Comparison of ENCODE assay signal across 9 cellular contexts in genomic region chr3:15861163-15861562, GRCh38.
DNase-seq lines count a peak whose midpoint lies in the region; ATAC-seq and TF ChIP-seq lines count a peak whose summit lies in the region.
"Had no signal": no experiment of that assay in that cellular context is flagged by ENCODE, and none has a peak within 500 bp of the region (broad histone marks: within the 10 kb centered on the region; RNA-seq: fewer than 3 reads in every experiment).

No MANE protein-coding gene starts in this region.

- no peak for TF ChIP-seq CTCF in OCI-LY1 (IDR thresholded peaks at IDR 0.05; ENCODE audit: low read length)
- no peak for TF ChIP-seq CTCF in colonic mucosa (IDR thresholded peaks at IDR 0.05)
- TF ChIP-seq CTCF in parathyroid adenoma (IDR thresholded peaks at IDR 0.05): no peak

- no peaks in the 10 kb centered on the region for H4K20me1 ChIP-seq in OCI-LY1 (ENCODE audit: insufficient read depth, low read length)

- peak overlapping the region; percentile 78 for H3K27ac Mint-ChIP-seq in activated CD4-positive, alpha-beta T cell treated with anti-CD3 and anti-CD28 coated beads for 36 hours

- H3K27me3 ChIP-seq in OCI-LY1 (ENCODE audit: insufficient read depth, low read length) (no peaks in the 10 kb centered on the region), colonic mucosa (no peaks in the 10 kb centered on the region), parathyroid adenoma (ENCODE audit: control insufficient read depth, insufficient read depth, low read length) (no peaks in the 10 kb centered on the region)
- H3K27me3 ChIP-seq: SJCRH30 had no signal

- CTCF ChIA-PET in activated CD4-positive, alpha-beta T cell treated with anti-CD3 and anti-CD28 coated beads for 36 hours (lab: Charles Lee): interaction anchor here (0.9 to 1.3 kb wide), 3 partner anchors 14 to 59 kb away, joined by 3 to 4 read pairs (median 3); no protein-coding TSS in a partner anchor

- no peaks in the 10 kb centered on the region for H3K9me2 ChIP-seq in OCI-LY1 (ENCODE audit: low read depth, low read length)

- no peaks in the 10 kb centered on the region for H3F3A ChIP-seq in OCI-LY1 (ENCODE audit: insufficient read depth, low read length)

- H3K4me1 ChIP-seq in OCI-LY1 (ENCODE audit: insufficient read depth, low read length, severe bottlenecking) (peaks cover 29% of the 10 kb centered on the region), colonic mucosa (peaks cover 6% of the 10 kb centered on the region), parathyroid adenoma (peaks cover 5% of the 10 kb centered on the region)

- DNase-seq in activated CD4-positive, alpha-beta T cell treated with anti-CD3 and anti-CD28 coated beads for 36 hours: no peak
- DNase-seq in activated CD4-positive, alpha-beta T cell treated with anti-CD3 and anti-CD28 coated beads for 1 hour: no peak
- DNase-seq in colonic mucosa: no peak
- DNase-seq in H4 (ENCODE audit: low spot score): no peak

- peaks cover 34% of the 10 kb centered on the region for H3K4me1 Mint-ChIP-seq in activated CD4-positive, alpha-beta T cell treated with anti-CD3 and anti-CD28 coated beads for 36 hours

- H3K36me3 ChIP-seq in OCI-LY1 (ENCODE audit: insufficient read depth, low read length): peaks cover 9% of the 10 kb centered on the region
- no peaks in the 10 kb centered on the region for H3K36me3 ChIP-seq in colonic mucosa
- no peaks in the 10 kb centered on the region for H3K36me3 ChIP-seq in parathyroid adenoma (ENCODE audit: control insufficient read depth, insufficient read depth, low read length)
- H3K36me3 ChIP-seq: SJCRH30 had no signal

- H3K36me3 Mint-ChIP-seq in activated CD4-positive, alpha-beta T cell treated with anti-CD3 and anti-CD28 coated beads for 36 hours (ENCODE audit: low read depth): peaks cover 3% of the 10 kb centered on the region

- H3K27ac ChIP-seq in OCI-LY1 (ENCODE audit: low read depth, low read length, poor library complexity, severe bottlenecking) (peak overlapping the region; percentile 67), colonic mucosa (no peak overlapping the region), parathyroid adenoma (no peak overlapping the region)
- H3K27ac ChIP-seq: SJCRH30 had no signal

- POLR2A ChIA-PET in activated CD4-positive, alpha-beta T cell treated with anti-CD3 and anti-CD28 coated beads for 36 hours (lab: Charles Lee): interaction anchor here (0.6 kb wide), 1 partner anchor 433 kb away, joined by 4 read pairs; no protein-coding TSS in a partner anchor

- peaks cover under 1% of the 10 kb centered on the region for H3K9me3 Mint-ChIP-seq in activated CD4-positive, alpha-beta T cell treated with anti-CD3 and anti-CD28 coated beads for 36 hours (ENCODE audit: low read depth)

- H3K4me3 ChIP-seq in OCI-LY1 (ENCODE audit: low read depth, low read length, poor library complexity, severe bottlenecking): peak overlapping the region; percentile 80
- peak overlapping the region; percentile 99 for H3K4me3 ChIP-seq in colonic mucosa
- H3K4me3 ChIP-seq in parathyroid adenoma (ENCODE audit: low read depth, low read length): no peak overlapping the region

- peaks cover 26% of the 10 kb centered on the region for H3K79me2 ChIP-seq in OCI-LY1 (ENCODE audit: insufficient read depth, low read length)
- peaks cover 7% of the 10 kb centered on the region for H3K79me2 ChIP-seq in parathyroid adenoma

- H3K9me3 ChIP-seq in OCI-LY1 (ENCODE audit: low read length): peaks cover 15% of the 10 kb centered on the region
- H3K9me3 ChIP-seq in colonic mucosa: no peaks in the 10 kb centered on the region
- no peaks in the 10 kb centered on the region for H3K9me3 ChIP-seq in parathyroid adenoma (ENCODE audit: control insufficient read depth, low read length)
- H3K9me3 ChIP-seq: SJCRH30 had no signal

- H3K27me3 Mint-ChIP-seq in activated CD4-positive, alpha-beta T cell treated with anti-CD3 and anti-CD28 coated beads for 36 hours: no peaks in the 10 kb centered on the region

- intact Hi-C loops in activated CD4-positive, alpha-beta T cell treated with anti-CD3 and anti-CD28 coated beads for 36 hours (cut with DNase I, micrococcal nuclease): no loop called here
- intact Hi-C loops in colonic mucosa (cut with DNase I): no loop called here

- H2AFZ ChIP-seq in OCI-LY1 (ENCODE audit: low read length) (no peak overlapping the region), parathyroid adenoma (peak overlapping the region; percentile 89)

- ATAC-seq in activated CD4-positive, alpha-beta T cell treated with anti-CD3 and anti-CD28 coated beads for 36 hours: no peak
- ATAC-seq in GM18873 (IDR thresholded peaks at IDR 0.05; ENCODE audit: low FRiP score, unreplicated experiment) (no peak), GM19467 (IDR thresholded peaks at IDR 0.05; ENCODE audit: unreplicated experiment) (no peak)

- H3K4me3 Mint-ChIP-seq in activated CD4-positive, alpha-beta T cell treated with anti-CD3 and anti-CD28 coated beads for 36 hours: peak overlapping the region; percentile 83

- H3K4me2 ChIP-seq in OCI-LY1 (ENCODE audit: low read length): peak overlapping the region; percentile 69
- H3K4me2 ChIP-seq in parathyroid adenoma (ENCODE audit: low read length): no peak overlapping the region

- no peak overlapping the region; the same call in 1 of the 2 replicates for H3K9ac ChIP-seq in OCI-LY1 (ENCODE audit: low read length)
- no peak overlapping the region for H3K9ac ChIP-seq in colonic mucosa (ENCODE audit: low read depth in 2 of 2, low read length in 2 of 2)
- H3K9ac ChIP-seq in parathyroid adenoma: no peak overlapping the region
